Comparison of ENCODE assay signal across 1 cellular context in genomic region chr19:6697291-6697690, GRCh38.
TF ChIP-seq lines count a peak whose summit lies in the region.

No MANE protein-coding gene starts in this region.

TF ChIP-seq in K562, 482 proteins besides CTCF, POLR2A, EP300 and RAD21 (continued from another document and continues in another):
- TF ChIP-seq FOXP4 (CRISPR knock-in tag; IDR thresholded peaks at IDR 0.05; ENCODE audit: borderline replicate concordance) (no peak), ZNF318 (IDR thresholded peaks at IDR 0.05; ENCODE audit: borderline replicate concordance in 1 of 2, low read depth in 1 of 2) (no peak), HOXB6 (CRISPR knock-in tag; IDR thresholded peaks at IDR 0.05; ENCODE audit: borderline replicate concordance) (no peak), ZNF76 (CRISPR knock-in tag; IDR thresholded peaks at IDR 0.05; ENCODE audit: borderline replicate concordance) (no peak), NR2F6 (CRISPR knock-in tag; IDR thresholded peaks at IDR 0.05) (no peak), BCOR (IDR thresholded peaks at IDR 0.05) (no peak), NBN (IDR thresholded peaks at IDR 0.05; ENCODE audit: low read depth) (no peak), MAZ (CRISPR knock-in tag; conservative IDR thresholded peaks at IDR 0.05 in 1 of 2, IDR thresholded peaks at IDR 0.05 in 1 of 2) (no peak), MYNN (IDR thresholded peaks at IDR 0.05) (no peak), MYNN (CRISPR knock-in tag; IDR thresholded peaks at IDR 0.05) (no peak), POLR3A (IDR thresholded peaks at IDR 0.05; ENCODE audit: borderline replicate concordance, extremely low read depth, insufficient read depth, insufficient read length) (no peak), POLR2AphosphoS5 (IDR thresholded peaks at IDR 0.05; ENCODE audit: control insufficient read depth, insufficient read depth, low read depth, low read length) (no peak), CREBBP (IDR thresholded peaks at IDR 0.05; ENCODE audit: low read depth, low read length) (no peak), CAMTA2 (CRISPR knock-in tag; conservative IDR thresholded peaks at IDR 0.05) (no peak), DACH1 (IDR thresholded peaks at IDR 0.05; ENCODE audit: partially characterized antibody) (no peak), E2F6 (IDR thresholded peaks at IDR 0.05; ENCODE audit: borderline replicate concordance in 1 of 2, extremely low read depth in 1 of 2, insufficient read depth in 1 of 2, insufficient read length in 1 of 2, low read depth in 1 of 2, low read length in 1 of 2, poor library complexity in 1 of 2, severe bottlenecking in 1 of 2) (peak in 1 of 2 experiments; percentile 35), RBBP5 (IDR thresholded peaks at IDR 0.05; ENCODE audit: borderline replicate concordance, insufficient read depth, low read length, poor library complexity, severe bottlenecking) (no peak), TAF9B (IDR thresholded peaks at IDR 0.05; ENCODE audit: partially characterized antibody) (no peak), ZC3H4 (CRISPR knock-in tag; IDR thresholded peaks at IDR 0.05; ENCODE audit: borderline replicate concordance) (no peak), ZNF124 (CRISPR knock-in tag; IDR thresholded peaks at IDR 0.05) (no peak), FOXA1 (IDR thresholded peaks at IDR 0.05; ENCODE audit: borderline replicate concordance) (no peak), ZNF699 (CRISPR knock-in tag; IDR thresholded peaks at IDR 0.05; ENCODE audit: insufficient replicate concordance) (no peak)
- TF ChIP-seq, protein P1, sequence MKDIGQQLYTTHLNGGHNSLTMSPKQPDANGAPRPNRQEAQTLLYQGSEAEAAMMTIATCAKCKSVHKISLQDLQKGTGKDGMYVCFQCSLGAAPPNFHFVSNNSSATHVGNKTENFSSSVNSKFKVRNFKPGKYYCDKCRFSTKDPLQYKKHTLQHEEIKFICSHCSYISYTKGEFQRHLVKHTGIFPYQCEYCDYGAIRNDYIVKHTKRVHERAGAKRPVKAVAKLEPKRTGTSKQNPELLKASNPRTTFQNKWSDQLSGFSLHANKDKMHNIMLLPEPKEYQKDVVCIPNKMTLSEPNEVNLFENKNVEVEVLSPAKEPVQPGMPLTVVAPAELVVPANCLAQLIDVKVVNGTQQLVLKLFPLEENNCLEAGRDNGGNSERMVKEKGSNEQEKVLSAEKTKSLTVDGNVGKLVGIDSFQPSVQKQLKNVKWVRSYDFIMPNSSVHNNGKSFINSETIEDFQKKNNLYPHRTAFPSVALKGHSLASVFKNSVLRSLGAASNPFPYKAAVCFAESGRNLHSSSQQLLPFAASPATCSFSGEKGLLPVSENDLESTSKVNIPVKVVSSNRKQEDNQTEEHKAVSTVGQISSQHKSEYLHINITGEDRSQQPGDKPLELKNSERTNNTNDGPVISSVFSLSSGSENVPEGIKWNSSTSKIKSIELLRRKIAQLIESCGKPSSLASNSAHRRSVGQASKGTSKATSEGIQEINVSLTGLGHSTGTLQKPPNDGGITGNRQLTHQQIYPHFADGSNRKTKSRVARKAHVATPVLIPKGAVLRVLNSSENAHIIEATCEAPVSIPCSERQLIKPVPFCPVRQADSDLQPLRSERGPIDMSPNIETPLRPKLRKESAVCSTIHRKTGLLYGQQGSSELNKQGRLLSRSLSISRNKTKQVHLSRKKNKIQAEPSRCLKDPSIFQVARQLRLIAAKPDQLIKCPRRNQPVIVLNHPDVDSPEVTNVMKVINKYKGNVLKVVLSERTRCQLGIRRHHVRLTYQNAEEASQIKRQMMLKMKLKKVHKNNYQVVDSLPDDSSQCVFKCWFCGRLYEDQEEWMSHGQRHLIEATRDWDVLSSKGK (CRISPR knock-in tag; IDR thresholded peaks at IDR 0.05): no peak
- TF ChIP-seq, protein P2, sequence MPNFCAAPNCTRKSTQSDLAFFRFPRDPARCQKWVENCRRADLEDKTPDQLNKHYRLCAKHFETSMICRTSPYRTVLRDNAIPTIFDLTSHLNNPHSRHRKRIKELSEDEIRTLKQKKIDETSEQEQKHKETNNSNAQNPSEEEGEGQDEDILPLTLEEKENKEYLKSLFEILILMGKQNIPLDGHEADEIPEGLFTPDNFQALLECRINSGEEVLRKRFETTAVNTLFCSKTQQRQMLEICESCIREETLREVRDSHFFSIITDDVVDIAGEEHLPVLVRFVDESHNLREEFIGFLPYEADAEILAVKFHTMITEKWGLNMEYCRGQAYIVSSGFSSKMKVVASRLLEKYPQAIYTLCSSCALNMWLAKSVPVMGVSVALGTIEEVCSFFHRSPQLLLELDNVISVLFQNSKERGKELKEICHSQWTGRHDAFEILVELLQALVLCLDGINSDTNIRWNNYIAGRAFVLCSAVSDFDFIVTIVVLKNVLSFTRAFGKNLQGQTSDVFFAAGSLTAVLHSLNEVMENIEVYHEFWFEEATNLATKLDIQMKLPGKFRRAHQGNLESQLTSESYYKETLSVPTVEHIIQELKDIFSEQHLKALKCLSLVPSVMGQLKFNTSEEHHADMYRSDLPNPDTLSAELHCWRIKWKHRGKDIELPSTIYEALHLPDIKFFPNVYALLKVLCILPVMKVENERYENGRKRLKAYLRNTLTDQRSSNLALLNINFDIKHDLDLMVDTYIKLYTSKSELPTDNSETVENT (CRISPR knock-in tag; IDR thresholded peaks at IDR 0.05): no peak
- TF ChIP-seq, protein P3, sequence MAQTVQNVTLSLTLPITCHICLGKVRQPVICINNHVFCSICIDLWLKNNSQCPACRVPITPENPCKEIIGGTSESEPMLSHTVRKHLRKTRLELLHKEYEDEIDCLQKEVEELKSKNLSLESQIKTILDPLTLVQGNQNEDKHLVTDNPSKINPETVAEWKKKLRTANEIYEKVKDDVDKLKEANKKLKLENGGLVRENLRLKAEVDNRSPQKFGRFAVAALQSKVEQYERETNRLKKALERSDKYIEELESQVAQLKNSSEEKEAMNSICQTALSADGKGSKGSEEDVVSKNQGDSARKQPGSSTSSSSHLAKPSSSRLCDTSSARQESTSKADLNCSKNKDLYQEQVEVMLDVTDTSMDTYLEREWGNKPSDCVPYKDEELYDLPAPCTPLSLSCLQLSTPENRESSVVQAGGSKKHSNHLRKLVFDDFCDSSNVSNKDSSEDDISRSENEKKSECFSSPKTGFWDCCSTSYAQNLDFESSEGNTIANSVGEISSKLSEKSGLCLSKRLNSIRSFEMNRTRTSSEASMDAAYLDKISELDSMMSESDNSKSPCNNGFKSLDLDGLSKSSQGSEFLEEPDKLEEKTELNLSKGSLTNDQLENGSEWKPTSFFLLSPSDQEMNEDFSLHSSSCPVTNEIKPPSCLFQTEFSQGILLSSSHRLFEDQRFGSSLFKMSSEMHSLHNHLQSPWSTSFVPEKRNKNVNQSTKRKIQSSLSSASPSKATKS (CRISPR knock-in tag; IDR thresholded peaks at IDR 0.05): no peak
